ENCODE assay signal across 8 cellular contexts in genomic region chr7:141014523-141015395, GRCh38. TPM values are rescaled to one million over a fixed set of nuclear protein-coding genes. Genes with fewer than 3 reads are reported as not detected.
DNase-seq lines count a peak whose midpoint lies in the region; ATAC-seq and TF ChIP-seq lines count a peak whose summit lies in the region.

Gene MRPS33 (minus strand): TSS chr7:141014952. CDS start chr7:141010633, 4,319 bp downstream.

- ATAC-seq in HG02588 (IDR thresholded peaks at IDR 0.05; ENCODE audit: unreplicated experiment): peak; percentile 99

- WGBS in SK-N-SH (ENCODE audit: low lambda C conversion rate): under 1% methylated on average over 47 of the region's 47 CpGs
- under 1% methylated on average over 45 of the region's 47 CpGs for WGBS in suprapubic skin

- DNase-seq in GM10266 (ENCODE audit: extremely low spot score) (peak; percentile 91), NCI-H1048 (lab: John Stamatoyannopoulos, UW) (peak; percentile 76), SK-N-SH (peak; percentile 96), globus pallidus (ENCODE audit: low spot score) (peak; percentile 98), nucleus accumbens (lab: John Stamatoyannopoulos, UW) (peak; percentile 83 to 99 (median 95)), suprapubic skin (ENCODE audit: low spot score in 2 of 2) (peak; percentile 96 to 97)
- DNase-seq in activated naive CD4-positive, alpha-beta T cell treated with anti-CD3 and anti-CD28 coated beads, Interleukin-2, amount 50 U/mL, for 16 hours: peak; percentile 97

- no peak; a peak in 2 of 4 replicates for TF ChIP-seq EP300 in SK-N-SH (IDR thresholded peaks at IDR 0.05; ENCODE audit: borderline replicate concordance in 1 of 2, low read depth in 1 of 2, low read length in 1 of 2)
- no peak for TF ChIP-seq EP300 in suprapubic skin (IDR thresholded peaks at IDR 0.05)

- TF ChIP-seq CTCF in GM10266 (IDR thresholded peaks at IDR 0.05; ENCODE audit: control insufficient read depth, insufficient read depth, low read depth, missing control alignments) (peak; percentile 89), SK-N-SH (IDR thresholded peaks at IDR 0.05) (peak; percentile 86), suprapubic skin (IDR thresholded peaks at IDR 0.05) (no peak)

- H3F3A ChIP-seq in SK-N-SH (replicated peaks; ENCODE audit: insufficient read depth): peaks cover 13% of the 10 kb centered on the region

- H3K9me3 ChIP-seq in SK-N-SH: no peaks in the 10 kb centered on the region
- no peaks in the 10 kb centered on the region for H3K9me3 ChIP-seq in suprapubic skin

- no peak for TF ChIP-seq POLR2A in suprapubic skin (IDR thresholded peaks at IDR 0.05)

- peak within 1 kb of the TSS; percentile 88 for H2AFZ ChIP-seq in SK-N-SH (ENCODE audit: low read depth)

- CTCF ChIA-PET in SK-N-SH (lab: Yijun Ruan, JAX): interaction anchor here (0.5 to 9.1 kb wide), 46 partner anchors 10 to 724 kb away, joined by 3 to 177 read pairs (median 4); partner anchors contain the start of genes ADCK2, BRAF, DENND11 and SSBP1

- peaks cover 9 to 15% of the 10 kb centered on the region in 2 experiments for H3K36me3 ChIP-seq in SK-N-SH (replicated peaks in 1 of 2; ENCODE audit: control insufficient read depth in 1 of 2, insufficient read depth in 2 of 2, low read length in 1 of 2)
- H3K36me3 ChIP-seq in suprapubic skin: peaks cover 1% of the 10 kb centered on the region

- no peaks in the 10 kb centered on the region for H4K20me1 ChIP-seq in SK-N-SH (ENCODE audit: insufficient read depth)

- H3K4me1 ChIP-seq in SK-N-SH (ENCODE audit: control insufficient read depth in 1 of 2, insufficient read depth in 2 of 2, low read depth in 1 of 2, low read length in 1 of 2) (peaks cover 6 to 16% of the 10 kb centered on the region in 2 experiments; a peak in 3 of 4 replicates), suprapubic skin (peaks cover 24% of the 10 kb centered on the region)

- H3K27me3 ChIP-seq in SK-N-SH (ENCODE audit: insufficient read depth) (no peaks in the 10 kb centered on the region), suprapubic skin (peaks cover 6% of the 10 kb centered on the region)

- H3K4me3 ChIP-seq in SK-N-SH (ENCODE audit: low read depth in 2 of 2, low read length in 1 of 2): peak within 1 kb of the TSS; percentile 72 to 96
- peak within 1 kb of the TSS; percentile 64 for H3K4me3 ChIP-seq in suprapubic skin

- H3K9me2 ChIP-seq in SK-N-SH: no peaks in the 10 kb centered on the region

- TF ChIP-seq RAD21 in SK-N-SH (IDR thresholded peaks at IDR 0.05; ENCODE audit: low read length): no peak; the same call in 1 of the 2 replicates

- POLR2A ChIA-PET in SK-N-SH (lab: Yijun Ruan, JAX): interaction anchor here (0.6 to 2.6 kb wide), 24 partner anchors 9 to 723 kb away, joined by 3 to 15 read pairs (median 4); partner anchors contain the start of genes AGK, BRAF, NDUFB2 and SSBP1

- H3K4me2 ChIP-seq in SK-N-SH: peak within 1 kb of the TSS; percentile 76

- H3K9ac ChIP-seq in SK-N-SH: peak within 1 kb of the TSS; percentile 80

- H3K79me2 ChIP-seq in SK-N-SH (ENCODE audit: insufficient read depth): peaks cover 37% of the 10 kb centered on the region

- H3K27ac ChIP-seq in SK-N-SH (ENCODE audit: low read depth in 2 of 2, low read length in 1 of 2) (peak within 1 kb of the TSS; percentile 78 to 93), suprapubic skin (peak within 1 kb of the TSS; percentile 84)

TF ChIP-seq in SK-N-SH, 30 proteins besides CTCF, POLR2A, EP300 and RAD21 (continues in another document):
- TF ChIP-seq MEF2A (IDR thresholded peaks at IDR 0.05; ENCODE audit: borderline replicate concordance, low read depth): no peak
- peak; percentile 96 for TF ChIP-seq MXI1 (IDR thresholded peaks at IDR 0.05; ENCODE audit: low read depth, low read length)
- peak; percentile 91 for TF ChIP-seq NRF1 (IDR thresholded peaks at IDR 0.05; ENCODE audit: low read depth, low read length)
- TF ChIP-seq, protein P1, sequence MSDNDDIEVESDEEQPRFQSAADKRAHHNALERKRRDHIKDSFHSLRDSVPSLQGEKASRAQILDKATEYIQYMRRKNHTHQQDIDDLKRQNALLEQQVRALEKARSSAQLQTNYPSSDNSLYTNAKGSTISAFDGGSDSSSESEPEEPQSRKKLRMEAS (IDR thresholded peaks at IDR 0.05; ENCODE audit: low read depth): peak; percentile 99
- TF ChIP-seq, protein P2, sequence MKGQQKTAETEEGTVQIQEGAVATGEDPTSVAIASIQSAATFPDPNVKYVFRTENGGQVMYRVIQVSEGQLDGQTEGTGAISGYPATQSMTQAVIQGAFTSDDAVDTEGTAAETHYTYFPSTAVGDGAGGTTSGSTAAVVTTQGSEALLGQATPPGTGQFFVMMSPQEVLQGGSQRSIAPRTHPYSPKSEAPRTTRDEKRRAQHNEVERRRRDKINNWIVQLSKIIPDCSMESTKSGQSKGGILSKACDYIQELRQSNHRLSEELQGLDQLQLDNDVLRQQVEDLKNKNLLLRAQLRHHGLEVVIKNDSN (IDR thresholded peaks at IDR 0.05; ENCODE audit: borderline replicate concordance, low read depth): 0 out of 2 replicates have a peak, but pooled peaks have one; percentile 45
- peak; percentile 85 for TF ChIP-seq ELF1 (IDR thresholded peaks at IDR 0.05)
- TF ChIP-seq CHD2 (IDR thresholded peaks at IDR 0.05; ENCODE audit: low read length, partially characterized antibody): peak; percentile 93
- TF ChIP-seq POLR2AphosphoS5 (IDR thresholded peaks at IDR 0.05; ENCODE audit: low read depth, low read length): peak; percentile 99
- TF ChIP-seq RFX5 (IDR thresholded peaks at IDR 0.05; ENCODE audit: low read length): 0 out of 2 replicates have a peak, but pooled peaks have one; percentile 55
- no peak for TF ChIP-seq USF2 (IDR thresholded peaks at IDR 0.05; ENCODE audit: borderline replicate concordance, low read depth, low read length)
- TF ChIP-seq TEAD4 (IDR thresholded peaks at IDR 0.05; ENCODE audit: borderline replicate concordance, insufficient read depth): no peak
- TF ChIP-seq TAF1 (IDR thresholded peaks at IDR 0.05; ENCODE audit: borderline replicate concordance, low read depth, low read length): peak; percentile 90
- TF ChIP-seq, protein P3, sequence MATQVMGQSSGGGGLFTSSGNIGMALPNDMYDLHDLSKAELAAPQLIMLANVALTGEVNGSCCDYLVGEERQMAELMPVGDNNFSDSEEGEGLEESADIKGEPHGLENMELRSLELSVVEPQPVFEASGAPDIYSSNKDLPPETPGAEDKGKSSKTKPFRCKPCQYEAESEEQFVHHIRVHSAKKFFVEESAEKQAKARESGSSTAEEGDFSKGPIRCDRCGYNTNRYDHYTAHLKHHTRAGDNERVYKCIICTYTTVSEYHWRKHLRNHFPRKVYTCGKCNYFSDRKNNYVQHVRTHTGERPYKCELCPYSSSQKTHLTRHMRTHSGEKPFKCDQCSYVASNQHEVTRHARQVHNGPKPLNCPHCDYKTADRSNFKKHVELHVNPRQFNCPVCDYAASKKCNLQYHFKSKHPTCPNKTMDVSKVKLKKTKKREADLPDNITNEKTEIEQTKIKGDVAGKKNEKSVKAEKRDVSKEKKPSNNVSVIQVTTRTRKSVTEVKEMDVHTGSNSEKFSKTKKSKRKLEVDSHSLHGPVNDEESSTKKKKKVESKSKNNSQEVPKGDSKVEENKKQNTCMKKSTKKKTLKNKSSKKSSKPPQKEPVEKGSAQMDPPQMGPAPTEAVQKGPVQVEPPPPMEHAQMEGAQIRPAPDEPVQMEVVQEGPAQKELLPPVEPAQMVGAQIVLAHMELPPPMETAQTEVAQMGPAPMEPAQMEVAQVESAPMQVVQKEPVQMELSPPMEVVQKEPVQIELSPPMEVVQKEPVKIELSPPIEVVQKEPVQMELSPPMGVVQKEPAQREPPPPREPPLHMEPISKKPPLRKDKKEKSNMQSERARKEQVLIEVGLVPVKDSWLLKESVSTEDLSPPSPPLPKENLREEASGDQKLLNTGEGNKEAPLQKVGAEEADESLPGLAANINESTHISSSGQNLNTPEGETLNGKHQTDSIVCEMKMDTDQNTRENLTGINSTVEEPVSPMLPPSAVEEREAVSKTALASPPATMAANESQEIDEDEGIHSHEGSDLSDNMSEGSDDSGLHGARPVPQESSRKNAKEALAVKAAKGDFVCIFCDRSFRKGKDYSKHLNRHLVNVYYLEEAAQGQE (IDR thresholded peaks at IDR 0.05; ENCODE audit: low read depth, low read length): peak; percentile 66; the same call in 1 of the 2 replicates
- TF ChIP-seq YY1 (IDR thresholded peaks at IDR 0.05; ENCODE audit: low read depth): peak; percentile 81; the same call in 1 of the 2 replicates
- TF ChIP-seq, protein P4, sequence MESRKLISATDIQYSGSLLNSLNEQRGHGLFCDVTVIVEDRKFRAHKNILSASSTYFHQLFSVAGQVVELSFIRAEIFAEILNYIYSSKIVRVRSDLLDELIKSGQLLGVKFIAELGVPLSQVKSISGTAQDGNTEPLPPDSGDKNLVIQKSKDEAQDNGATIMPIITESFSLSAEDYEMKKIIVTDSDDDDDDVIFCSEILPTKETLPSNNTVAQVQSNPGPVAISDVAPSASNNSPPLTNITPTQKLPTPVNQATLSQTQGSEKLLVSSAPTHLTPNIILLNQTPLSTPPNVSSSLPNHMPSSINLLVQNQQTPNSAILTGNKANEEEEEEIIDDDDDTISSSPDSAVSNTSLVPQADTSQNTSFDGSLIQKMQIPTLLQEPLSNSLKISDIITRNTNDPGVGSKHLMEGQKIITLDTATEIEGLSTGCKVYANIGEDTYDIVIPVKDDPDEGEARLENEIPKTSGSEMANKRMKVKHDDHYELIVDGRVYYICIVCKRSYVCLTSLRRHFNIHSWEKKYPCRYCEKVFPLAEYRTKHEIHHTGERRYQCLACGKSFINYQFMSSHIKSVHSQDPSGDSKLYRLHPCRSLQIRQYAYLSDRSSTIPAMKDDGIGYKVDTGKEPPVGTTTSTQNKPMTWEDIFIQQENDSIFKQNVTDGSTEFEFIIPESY (IDR thresholded peaks at IDR 0.05; ENCODE audit: borderline replicate concordance, low read depth): 0 out of 2 replicates have a peak, but pooled peaks have one; percentile 74
- TF ChIP-seq SIN3A (IDR thresholded peaks at IDR 0.05; ENCODE audit: borderline replicate concordance, low read depth, low read length): peak; percentile 68
- peak; percentile 14; the same call in 1 of the 2 replicates for TF ChIP-seq TCF12 (IDR thresholded peaks at IDR 0.05)
- peak; percentile 46; the same call in 1 of the 2 replicates for TF ChIP-seq GATA2 (CRISPR knock-in tag; IDR thresholded peaks at IDR 0.05)

RNA-seq across cellular contexts. Expression of gene MRPS33, which starts in this region (rescaled TPM):
- polyA plus RNA-seq in SK-N-SH (2012; rRNA removed): 88.8 and 95.5 TPM in 2 replicates
- 119 and 220 TPM in 2 replicates for polyA plus RNA-seq in SK-N-SH (2012; cell fraction: cytosol; rRNA removed)
- polyA plus RNA-seq in SK-N-SH (2012; cell fraction: nucleus; rRNA removed): 20.9 and 33.8 TPM in 2 replicates
- total RNA-seq in suprapubic skin: 10 to 100 TPM; 11.2 to 32.0 (median 12.7) TPM

Comparison
In these comparisons a context has a peak if more than half of its experiments do, and no peak if none do; other contexts are left out.
1. Peak in every context shown above with its lines: DNase-seq, ATAC-seq, H3K4me3 ChIP-seq and H3K27ac ChIP-seq.
2. CTCF ChIP-seq: peak in GM10266 (single experiment) and SK-N-SH (single experiment); none in suprapubic skin (0 of 2).